In genomic region chr5:57716661-57717060, GRCh38 we compare ENCODE assay signal across 19 cellular contexts.
DNase-seq lines count a peak whose midpoint lies in the region; ATAC-seq, FAIRE-seq and TF ChIP-seq lines count a peak whose summit lies in the region.
"Had no signal": no experiment of that assay in that cellular context is flagged by ENCODE, and none has a peak within 500 bp of the region (broad histone marks: within the 10 kb centered on the region; RNA-seq: fewer than 3 reads in every experiment).

No MANE protein-coding gene starts in this region.

- dilution Hi-C loops in mammary epithelial cell (cut with HindIII; ENCODE audit: low sequenced_read_pairs), result no loop called here

- no peak overlapping the region for H2AFZ ChIP-seq in mammary epithelial cell (ENCODE audit: low read depth, low read length)

- H3K36me3 Mint-ChIP-seq in activated CD8-positive, alpha-beta T cell treated with anti-CD3 and anti-CD28 coated beads, Interleukin-2, amount 10 ng/mL, durations not matched to agents 7 days and 5 days (ENCODE audit: low read depth), result no peaks in the 10 kb centered on the region

- H3K36me3 ChIP-seq in mammary epithelial cell (ENCODE audit: insufficient read depth, low read length), result no peaks in the 10 kb centered on the region
- H3K36me3 ChIP-seq in breast epithelium, result no peaks in the 10 kb centered on the region
- no peaks in the 10 kb centered on the region for H3K36me3 ChIP-seq in bronchial epithelial cell (ENCODE audit: control insufficient read depth, insufficient read depth, low read length)
- H3K36me3 ChIP-seq: HAP-1 had no signal

- 54% methylated on average over 3 of the region's 3 CpGs for WGBS in mammary epithelial cell (ENCODE audit: low coverage, missing lambda C conversion rate)

- no peak for ATAC-seq in activated CD8-positive, alpha-beta T cell treated with anti-CD3 and anti-CD28 coated beads, Interleukin-2, amount 10 ng/mL, durations not matched to agents 7 days and 5 days

- no peak for TF ChIP-seq CTCF in mammary epithelial cell (conservative IDR thresholded peaks at IDR 0.05 in 1 of 2, IDR thresholded peaks at IDR 0.05 in 1 of 2; ENCODE audit: extremely low read depth in 1 of 2, insufficient read depth in 1 of 2, low read depth in 1 of 2, low read length in 2 of 2)
- TF ChIP-seq CTCF in breast epithelium (IDR thresholded peaks at IDR 0.05), result no peak
- no peak for TF ChIP-seq CTCF in bronchial epithelial cell (IDR thresholded peaks at IDR 0.05; ENCODE audit: insufficient read depth, low read length, severe bottlenecking)

- H3K9ac ChIP-seq in mammary epithelial cell (ENCODE audit: insufficient read depth, low read length), result no peak overlapping the region

- no peaks in the 10 kb centered on the region for H3K79me2 ChIP-seq in mammary epithelial cell (ENCODE audit: insufficient read depth, low read length)

- TF ChIP-seq POLR2A in breast epithelium (IDR thresholded peaks at IDR 0.05), result no peak

- H3K27ac Mint-ChIP-seq in activated CD8-positive, alpha-beta T cell treated with anti-CD3 and anti-CD28 coated beads, Interleukin-2, amount 10 ng/mL, durations not matched to agents 7 days and 5 days, result no peak overlapping the region
- H3K27ac Mint-ChIP-seq: B cell; CD4-positive, alpha-beta T cell; HFFc6 had no signal

- POLR2A ChIA-PET in activated CD8-positive, alpha-beta T cell treated with anti-CD3 and anti-CD28 coated beads, Interleukin-2, amount 10 ng/mL, durations not matched to agents 7 days and 5 days (lab: Charles Lee), result no interaction called here

- CTCF ChIA-PET in mammary epithelial cell (lab: Charles Lee; ENCODE audit: low non-redundant PET), result no interaction called here
- CTCF ChIA-PET in activated CD8-positive, alpha-beta T cell treated with anti-CD3 and anti-CD28 coated beads, Interleukin-2, amount 10 ng/mL, durations not matched to agents 7 days and 5 days (lab: Charles Lee), result no interaction called here

- H3K4me1 ChIP-seq in mammary epithelial cell (ENCODE audit: insufficient read depth, low read length) (peaks cover 3% of the 10 kb centered on the region), breast epithelium (no peaks in the 10 kb centered on the region)
- H3K4me1 ChIP-seq: HAP-1 had no signal

- no peak overlapping the region for H3K4me3 Mint-ChIP-seq in activated CD8-positive, alpha-beta T cell treated with anti-CD3 and anti-CD28 coated beads, Interleukin-2, amount 10 ng/mL, durations not matched to agents 7 days and 5 days
- H3K4me3 Mint-ChIP-seq: B cell; CD4-positive, alpha-beta T cell; HFFc6 had no signal

- FAIRE-seq in bronchial epithelial cell (lab: Jason Lieb, UNC), result no peak
- FAIRE-seq: D721Med, H1, HTR-8/SVneo had no signal

- intact Hi-C loops in mammary epithelial cell (cut with micrococcal nuclease) (no loop called here), breast epithelium (cut with DNase I; ENCODE audit: low total_unique reads) (no loop called here)

- no peaks in the 10 kb centered on the region for H3K27me3 ChIP-seq in mammary epithelial cell (ENCODE audit: insufficient read depth, low read length)
- no peaks in the 10 kb centered on the region for H3K27me3 ChIP-seq in breast epithelium
- no peaks in the 10 kb centered on the region for H3K27me3 ChIP-seq in bronchial epithelial cell (ENCODE audit: control insufficient read depth, insufficient read depth, low read length)

- H3K9me3 ChIP-seq in mammary epithelial cell (replicated peaks; ENCODE audit: insufficient read depth, low read length) (no peaks in the 10 kb centered on the region), breast epithelium (no peaks in the 10 kb centered on the region)
- H3K9me3 ChIP-seq: HAP-1 had no signal

- in situ Hi-C loops in mammary epithelial cell (cut with MboI; ENCODE audit: low sequenced_read_pairs in 2 of 2), result no loop called here

- no TSS peak for BruUV-seq in mammary epithelial cell (replicated peaks; lab: Mats Ljungman, UMichigan)

- H3K27ac ChIP-seq in mammary epithelial cell (ENCODE audit: insufficient read depth, low read depth, low read length), result no peak overlapping the region
- no peak overlapping the region for H3K27ac ChIP-seq in breast epithelium

- no peaks in the 10 kb centered on the region for H3K4me1 Mint-ChIP-seq in activated CD8-positive, alpha-beta T cell treated with anti-CD3 and anti-CD28 coated beads, Interleukin-2, amount 10 ng/mL, durations not matched to agents 7 days and 5 days (ENCODE audit: low read depth)
- H3K4me1 Mint-ChIP-seq: B cell had no signal

- H4K20me1 ChIP-seq in mammary epithelial cell (ENCODE audit: insufficient read depth, low read length), result no peaks in the 10 kb centered on the region

- DNase-seq in mammary epithelial cell (peak; percentile 50), breast epithelium (ENCODE audit: low spot score in 2 of 2) (no peak), HT-29 (ENCODE audit: low spot score) (peak; percentile 13), bronchial epithelial cell (ENCODE audit: low read depth) (peak; percentile 49), NCI-H1694 treated with DMSO at 0.1 percent for 48 hours (lab: John Stamatoyannopoulos, UW) (no peak)
- no peak for DNase-seq in activated CD8-positive, alpha-beta T cell treated with anti-CD3 and anti-CD28 coated beads, Interleukin-2, amount 10 ng/mL, durations not matched to agents 7 days and 5 days
- DNase-seq in stimulated activated CD4-positive, alpha-beta T cell treated with anti-CD3 and anti-CD28 coated beads, Interleukin-12 subunit alpha, Interleukin-12 subunit beta, amount 100 ng/mL, for 4 hours, result no peak
- DNase-seq: C1 segment of cervical spinal cord; CD4-positive, alpha-beta T cell; DMS153; DND-41; GF-D8; HFFc6; KG1 had no signal

- H3K4me2 ChIP-seq in mammary epithelial cell (ENCODE audit: insufficient read depth, low read depth, low read length), result no peak overlapping the region

- no peaks in the 10 kb centered on the region for H3K9me3 Mint-ChIP-seq in activated CD8-positive, alpha-beta T cell treated with anti-CD3 and anti-CD28 coated beads, Interleukin-2, amount 10 ng/mL, durations not matched to agents 7 days and 5 days (ENCODE audit: insufficient read depth)
- H3K9me3 Mint-ChIP-seq: CD4-positive, alpha-beta T cell; HFFc6 had no signal

- no peaks in the 10 kb centered on the region for H3K27me3 Mint-ChIP-seq in activated CD8-positive, alpha-beta T cell treated with anti-CD3 and anti-CD28 coated beads, Interleukin-2, amount 10 ng/mL, durations not matched to agents 7 days and 5 days (ENCODE audit: low read depth)

- H3K4me3 ChIP-seq in mammary epithelial cell (replicated peaks in 1 of 3; ENCODE audit: insufficient read depth in 1 of 3, low read depth in 2 of 3, low read length in 3 of 3), result no peak overlapping the region
- H3K4me3 ChIP-seq in breast epithelium, result no peak overlapping the region
- no peak overlapping the region for H3K4me3 ChIP-seq in bronchial epithelial cell (ENCODE audit: low read depth, low read length)
- H3K4me3 ChIP-seq: HAP-1 had no signal

Comparison
In these comparisons a context has a peak if more than half of its experiments do, and no peak if none do; other contexts are left out.
1. DNase-seq: peak in mammary epithelial cell (single experiment), HT-29 (single experiment) and bronchial epithelial cell (single experiment); none in breast epithelium (0 of 2), activated CD8-positive, alpha-beta T cell treated with anti-CD3 and anti-CD28 coated beads, Interleukin-2, amount 10 ng/mL, durations not matched to agents 7 days and 5 days (single experiment), stimulated activated CD4-positive, alpha-beta T cell treated with anti-CD3 and anti-CD28 coated beads, Interleukin-12 subunit alpha, Interleukin-12 subunit beta, amount 100 ng/mL, for 4 hours (single experiment) and NCI-H1694 treated with DMSO at 0.1 percent for 48 hours (single experiment).